8 cellular contexts compared by ENCODE assay signal in the genomic region with DNA sequence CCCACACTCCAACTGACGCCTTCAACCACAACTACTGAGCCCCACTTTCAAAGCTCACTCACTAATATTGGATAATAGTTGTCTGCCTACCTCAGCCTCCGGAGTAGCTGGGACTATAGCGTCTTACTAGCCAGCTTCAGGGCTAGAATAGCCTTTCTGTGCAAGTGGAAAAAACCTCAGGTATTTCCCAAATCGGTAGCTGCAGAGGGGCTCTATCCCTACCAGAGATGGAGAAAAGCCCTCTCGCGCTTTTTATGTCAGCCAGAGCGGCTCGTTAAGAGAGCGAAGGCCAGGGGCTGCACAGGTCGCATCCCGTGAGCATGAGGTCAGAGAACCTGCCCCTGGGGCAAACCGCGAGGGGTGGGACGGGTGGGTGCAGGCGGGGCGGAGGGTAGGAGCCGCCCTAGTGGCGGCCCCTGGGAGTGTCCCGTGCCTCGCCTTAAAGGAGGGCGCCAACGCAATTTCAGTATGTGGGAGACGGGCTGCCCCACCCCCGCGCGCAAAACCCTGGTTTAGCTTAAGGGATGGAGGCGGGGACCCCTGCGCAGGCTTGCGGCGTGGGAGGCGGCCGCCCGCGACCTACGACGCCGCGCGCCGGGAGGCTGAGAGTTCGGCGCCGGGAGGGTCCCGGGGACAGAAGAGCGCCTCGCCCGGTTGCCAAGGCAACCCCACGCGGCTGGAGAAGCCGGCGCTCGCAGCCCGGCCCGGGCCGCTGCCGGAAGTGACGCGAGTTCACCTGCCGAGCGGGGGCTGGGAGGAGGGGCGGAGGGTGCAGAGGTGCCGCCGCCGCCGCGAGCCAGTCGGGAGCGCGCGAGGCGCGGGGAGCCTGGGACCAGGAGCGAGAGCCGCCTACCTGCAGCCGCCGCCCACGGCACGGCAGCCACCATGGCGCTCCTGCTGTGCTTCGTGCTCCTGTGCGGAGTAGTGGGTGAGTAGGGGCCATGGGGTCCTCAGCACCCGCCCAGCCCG. TPM values are rescaled to one million over a fixed set of nuclear protein-coding genes. Genes with fewer than 3 reads are reported as not detected.
DNase-seq lines count a peak whose midpoint lies in the region; ATAC-seq, FAIRE-seq and TF ChIP-seq lines count a peak whose summit lies in the region.

A gene (plus strand): TSS at position 799 of the 969 bp plus-strand sequence. CDS start 87 bp downstream, at position 886.

- peak; percentile 89 for DNase-seq in NCI-H1694 treated with DMSO at 0.1 percent for 48 hours (lab: John Stamatoyannopoulos, UW)
- peak in 1 of 2 donors; percentile 48 for DNase-seq in cardiac fibroblast (ENCODE audit: low read depth in 2 of 2)
- peak; percentile 95 for DNase-seq in kidney
- DNase-seq in stimulated activated CD4-positive, alpha-beta T cell treated with anti-CD3 and anti-CD28 coated beads, Interleukin-1b, Interleukin-23, amount 100 ng/mL, for 1 hour (ENCODE audit: low read depth in 2 of 2) = peak; percentile 48 to 50
- DNase-seq in KG1 (lab: John Stamatoyannopoulos, UW) = no peak

- peak within 1 kb of the TSS; percentile 10 to 69 for H3K9ac ChIP-seq in kidney (ENCODE audit: low read length in 2 of 2)

- intact Hi-C loops in kidney (cut with DNase I) = no loop called here

- TF ChIP-seq CTCF in GM12873 (IDR thresholded peaks at IDR 0.05; ENCODE audit: insufficient read depth, low read depth, low read length, missing control alignments) (peak; percentile 59), WI38 (IDR thresholded peaks at IDR 0.05; ENCODE audit: low read depth, low read length) (peak; percentile 18; the same call in 1 of the 2 replicates), cardiac fibroblast (IDR thresholded peaks at IDR 0.05; ENCODE audit: low read depth, low read length) (peak; percentile 45), kidney (IDR thresholded peaks at IDR 0.05; ENCODE audit: borderline replicate concordance, extremely low read depth, insufficient read depth) (no peak)

- H3K9me3 ChIP-seq in kidney (ENCODE audit: control insufficient read depth in 1 of 2, low read length in 2 of 2) = no peaks in the 10 kb centered on the region

- no peak for FAIRE-seq in kidney (lab: Jason Lieb, UNC)

- H3K27ac ChIP-seq in kidney (ENCODE audit: low read depth in 2 of 2, low read length in 2 of 2) = peak within 1 kb of the TSS; percentile 77 to 89

- H3K4me3 ChIP-seq in WI38 (ENCODE audit: low read depth, low read length) (peak within 1 kb of the TSS; percentile 63), cardiac fibroblast (replicated peaks in 1 of 2; ENCODE audit: low read depth in 2 of 2, low read length in 2 of 2) (peak within 1 kb of the TSS; percentile 57 to 59), kidney (ENCODE audit: low read length in 2 of 2) (peak within 1 kb of the TSS; percentile 61 to 75)

- no peaks in the 10 kb centered on the region for H3K36me3 ChIP-seq in kidney (ENCODE audit: control insufficient read depth in 1 of 2, insufficient read depth in 2 of 2, low read length in 2 of 2)

- peak; percentile 89 for ATAC-seq in HG02798 (IDR thresholded peaks at IDR 0.05; ENCODE audit: poor library complexity, unreplicated experiment)

- H3K4me1 ChIP-seq in kidney (ENCODE audit: control insufficient read depth in 1 of 2, insufficient read depth in 1 of 2, low read depth in 1 of 2, low read length in 2 of 2) = peaks cover 0 to 2% of the 10 kb centered on the region in 2 donors

RNA-seq across cellular contexts. Expression of the gene that starts here (rescaled TPM):
- 34.4 TPM for total RNA-seq in kidney
- 5.2 TPM for polyA plus RNA-seq in kidney (ENCODE audit: insufficient read depth, low read depth, low replicate concordance)
